10 cellular contexts compared by ENCODE assay signal in genomic region chr16:27243725-27244362, GRCh38. TPM values are rescaled to one million over a fixed set of nuclear protein-coding genes. Genes with fewer than 3 reads are reported as not detected.
DNase-seq lines count a peak whose midpoint lies in the region; ATAC-seq and TF ChIP-seq lines count a peak whose summit lies in the region.
"Had no signal": no experiment of that assay in that cellular context is flagged by ENCODE, and none has a peak within 500 bp of the region (broad histone marks: within the 10 kb centered on the region; RNA-seq: fewer than 3 reads in every experiment).

No MANE protein-coding gene starts in this region.

- H3K36me3 ChIP-seq in ascending aorta = no peaks in the 10 kb centered on the region
- H3K36me3 ChIP-seq in mucosa of stomach (ENCODE audit: control insufficient read depth, insufficient read depth, low read length) = no peaks in the 10 kb centered on the region
- H3K36me3 ChIP-seq in thoracic aorta = no peaks in the 10 kb centered on the region

- peak overlapping the region; percentile 14 for H3K4me3 Mint-ChIP-seq in activated CD4-positive, alpha-beta T cell treated with anti-CD3 and anti-CD28 coated beads, Interleukin-2, amount 10 ng/mL, durations not matched to agents 7 days and 5 days

- H3K9me3 ChIP-seq in ascending aorta (no peaks in the 10 kb centered on the region), mucosa of stomach (ENCODE audit: control insufficient read depth, low read length) (no peaks in the 10 kb centered on the region), thoracic aorta (no peaks in the 10 kb centered on the region)

- ATAC-seq in thoracic aorta (ENCODE audit: insufficient number of reproducible peaks, low FRiP score, low read depth) (no peak), HG03460 (IDR thresholded peaks at IDR 0.05; ENCODE audit: unreplicated experiment) (no peak)

- H3K27ac ChIP-seq in ascending aorta (peak overlapping the region; percentile 73 to 90), thoracic aorta (peak overlapping the region; percentile 84 to 90)

- intact Hi-C loops in ascending aorta (cut with DNase I) = loop anchor here (2.0 to 5.0 kb wide), 2 partner anchors 38 to 39 kb away; no protein-coding TSS in a partner anchor

- peaks cover 93% of the 10 kb centered on the region for H3K4me1 Mint-ChIP-seq in activated CD4-positive, alpha-beta T cell treated with anti-CD3 and anti-CD28 coated beads, Interleukin-2, amount 10 ng/mL, durations not matched to agents 7 days and 5 days

- H3K4me3 ChIP-seq in ascending aorta (peak overlapping the region in 1 of 2 donors; percentile 51), mucosa of stomach (ENCODE audit: low read length) (no peak overlapping the region), thoracic aorta (peak overlapping the region; percentile 69)

- H3K27ac Mint-ChIP-seq in activated CD4-positive, alpha-beta T cell treated with anti-CD3 and anti-CD28 coated beads, Interleukin-2, amount 10 ng/mL, durations not matched to agents 7 days and 5 days = peak overlapping the region; percentile 82

- no peaks in the 10 kb centered on the region for H3K27me3 Mint-ChIP-seq in activated CD4-positive, alpha-beta T cell treated with anti-CD3 and anti-CD28 coated beads, Interleukin-2, amount 10 ng/mL, durations not matched to agents 7 days and 5 days

- CTCF ChIA-PET in activated CD4-positive, alpha-beta T cell treated with anti-CD3 and anti-CD28 coated beads, Interleukin-2, amount 10 ng/mL, durations not matched to agents 7 days and 5 days (lab: Charles Lee) = interaction anchor here (1.0 to 3.0 kb wide), 4 partner anchors 9 to 164 kb away, joined by 3 to 15 read pairs (median 10); no protein-coding TSS in a partner anchor

- peaks cover 73% of the 10 kb centered on the region for H3K36me3 Mint-ChIP-seq in activated CD4-positive, alpha-beta T cell treated with anti-CD3 and anti-CD28 coated beads, Interleukin-2, amount 10 ng/mL, durations not matched to agents 7 days and 5 days (ENCODE audit: low read depth)

- no peak for TF ChIP-seq CTCF in ascending aorta (IDR thresholded peaks at IDR 0.05)
- TF ChIP-seq CTCF in thoracic aorta (IDR thresholded peaks at IDR 0.05) = no peak

- H3K4me1 ChIP-seq in ascending aorta = peaks cover 21 to 52% of the 10 kb centered on the region in 2 donors
- H3K4me1 ChIP-seq in mucosa of stomach (ENCODE audit: control insufficient read depth, insufficient read depth, low read length) = peaks cover 8% of the 10 kb centered on the region
- peaks cover 48 to 65% of the 10 kb centered on the region in 2 donors for H3K4me1 ChIP-seq in thoracic aorta (ENCODE audit: control insufficient read depth in 1 of 2, low read depth in 2 of 2)

- H3K27me3 ChIP-seq in ascending aorta (no peaks in the 10 kb centered on the region), mucosa of stomach (ENCODE audit: control insufficient read depth, insufficient read depth, low read length) (no peaks in the 10 kb centered on the region), thoracic aorta (replicated peaks; ENCODE audit: insufficient read depth) (no peaks in the 10 kb centered on the region)

- H3K9me3 Mint-ChIP-seq in activated CD4-positive, alpha-beta T cell treated with anti-CD3 and anti-CD28 coated beads, Interleukin-2, amount 10 ng/mL, durations not matched to agents 7 days and 5 days = peaks cover 3% of the 10 kb centered on the region

- H3K9ac ChIP-seq in mucosa of stomach (ENCODE audit: low read length) = peak overlapping the region; percentile 37

- no peak for DNase-seq in activated CD4-positive, alpha-beta T cell treated with anti-CD3 and anti-CD28 coated beads, Interleukin-2, amount 10 ng/mL, durations not matched to agents 7 days and 5 days
- no peak for DNase-seq in activated CD4-positive, alpha-beta T cell treated with anti-CD3 and anti-CD28 coated beads, Interleukin-2, amount 50 U/mL, for 4 hours
- DNase-seq in ascending aorta (ENCODE audit: low spot score in 2 of 2) (peak in 1 of 2 donors; percentile 42), thoracic aorta (ENCODE audit: low spot score) (no peak), NCI-H526 (lab: John Stamatoyannopoulos, UW) (no peak), SW480 (ENCODE audit: low spot score) (no peak)
- DNase-seq: effector CD8-positive, alpha-beta T cell; NCI-H510A had no signal

- POLR2A ChIA-PET in activated CD4-positive, alpha-beta T cell treated with anti-CD3 and anti-CD28 coated beads, Interleukin-2, amount 10 ng/mL, durations not matched to agents 7 days and 5 days (lab: Charles Lee) = interaction anchor here (0.5 to 0.9 kb wide), 2 partner anchors 74 to 1211 kb away, joined by 4 to 6 read pairs; no protein-coding TSS in a partner anchor

RNA-seq across cellular contexts. Expression of gene NSMCE1, which starts 24.7 kb away (rescaled TPM):
- 100 to 1,000 TPM in 1 of 2 experiments, 10 to 100 TPM in 1; 95.8 to 106 TPM for total RNA-seq in activated CD4-positive, alpha-beta T cell treated with anti-CD3 and anti-CD28 coated beads, Interleukin-2, amount 10 ng/mL, durations not matched to agents 7 days and 5 days
- total RNA-seq in ascending aorta = 6.8 TPM
- 10 to 100 TPM; 23.8 to 44.5 TPM for total RNA-seq in thoracic aorta

RNA-seq across cellular contexts. Expression of gene KDM8, which starts 40.5 kb away (rescaled TPM):
- total RNA-seq in activated CD4-positive, alpha-beta T cell treated with anti-CD3 and anti-CD28 coated beads, Interleukin-2, amount 10 ng/mL, durations not matched to agents 7 days and 5 days = 10 to 100 TPM; 22.5 to 25.0 TPM
- total RNA-seq in ascending aorta (55.5 TPM), thoracic aorta (1 to 10 TPM; 1.5 to 9.0 TPM)
